In the genomic region with DNA sequence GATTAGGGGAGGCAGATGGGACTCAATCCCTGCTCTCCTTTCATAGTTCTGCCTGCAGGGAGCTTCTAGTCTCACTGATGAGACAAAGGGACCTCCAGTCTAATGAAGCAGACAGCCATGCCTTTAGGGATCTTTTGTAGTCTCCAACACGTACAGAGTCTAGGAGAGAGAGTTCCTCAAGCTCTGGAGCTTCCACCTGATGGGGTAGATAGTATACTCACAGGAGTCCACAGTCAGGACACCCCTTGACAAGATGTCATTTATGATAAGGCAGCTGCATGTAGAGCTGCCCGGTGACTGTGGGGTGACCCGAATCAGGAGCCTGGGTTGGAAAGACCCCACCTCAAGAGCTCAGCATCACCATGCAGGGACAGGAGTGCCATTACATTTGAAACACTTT, we compare ENCODE assay signal across 25 cellular contexts. TPM values are rescaled to one million over a fixed set of nuclear protein-coding genes. Genes with fewer than 3 reads are reported as not detected.
DNase-seq lines count a peak whose midpoint lies in the region; ATAC-seq, FAIRE-seq and TF ChIP-seq lines count a peak whose summit lies in the region.
"Had no signal": no experiment of that assay in that cellular context is flagged by ENCODE, and none has a peak within 500 bp of the region (broad histone marks: within the 10 kb centered on the region; RNA-seq: fewer than 3 reads in every experiment).

No MANE protein-coding gene starts in this region.

- peak; percentile 50 for FAIRE-seq in bronchial epithelial cell (lab: Jason Lieb, UNC)
- FAIRE-seq: A204.1, GM12878, GM19239 had no signal

- no peaks in the 10 kb centered on the region for H4K20me1 ChIP-seq in osteoblast (ENCODE audit: insufficient read depth, low read length)

- DNase-seq in bronchial epithelial cell (ENCODE audit: low read depth) (no peak), osteoblast (ENCODE audit: insufficient read length, low spot score, missing footprints) (peak; percentile 52), HAP-1 (ENCODE audit: low spot score in 2 of 2) (no peak), NCI-H1105 (lab: John Stamatoyannopoulos, UW) (no peak)
- no peak for DNase-seq in stimulated activated naive CD4-positive, alpha-beta T cell treated with Interleukin-2 at 50 U/mL for 16 hours (lab: John Stamatoyannopoulos, UW)
- DNase-seq: ACHN; BE2C; C1 segment of cervical spinal cord; CD4-positive, CD25-positive, alpha-beta regulatory T cell; CD8-positive, alpha-beta memory T cell; COR-L47; DMS 273 treated with DMSO at 0.1 percent for 48 hours; DMS53; DND-41; EL; GM23248; HCEC 1CT; HFFc6 had no signal

- no peak for TF ChIP-seq CTCF in bronchial epithelial cell (IDR thresholded peaks at IDR 0.05; ENCODE audit: insufficient read depth, low read length, severe bottlenecking)
- no peak for TF ChIP-seq CTCF in osteoblast (IDR thresholded peaks at IDR 0.05; ENCODE audit: extremely low read depth, low read depth, low read length)

- peak overlapping the region; percentile 58 for H3K27ac ChIP-seq in ectodermal cell (ENCODE audit: insufficient read depth, low read depth, low read length, poor library complexity, severe bottlenecking)
- H3K27ac ChIP-seq in osteoblast (ENCODE audit: low read depth, low read length), result no peak overlapping the region
- H3K27ac ChIP-seq: GM23248 had no signal

- H3K4me3 ChIP-seq in bronchial epithelial cell (ENCODE audit: low read depth, low read length), result no peak overlapping the region
- no peak overlapping the region for H3K4me3 ChIP-seq in ectodermal cell (ENCODE audit: insufficient read depth, low read depth, low read length)
- H3K4me3 ChIP-seq in osteoblast (ENCODE audit: insufficient read depth, low read length), result no peak overlapping the region
- H3K4me3 ChIP-seq in HAP-1, result no peak overlapping the region
- H3K4me3 ChIP-seq: GM12878, GM23248 had no signal

- ATAC-seq in GM18517 (IDR thresholded peaks at IDR 0.05; ENCODE audit: unreplicated experiment), result no peak
- ATAC-seq: GM12878 had no signal

- no peaks in the 10 kb centered on the region for H3K9me3 ChIP-seq in ectodermal cell (ENCODE audit: control insufficient read depth, low read length)
- H3K9me3 ChIP-seq in osteoblast (ENCODE audit: low read depth, low read length), result no peaks in the 10 kb centered on the region
- H3K9me3 ChIP-seq in HAP-1, result no peaks in the 10 kb centered on the region
- H3K9me3 ChIP-seq: BE2C had no signal

- peaks cover 9% of the 10 kb centered on the region for H3K27me3 ChIP-seq in bronchial epithelial cell (ENCODE audit: control insufficient read depth, insufficient read depth, low read length)
- peaks cover 7% of the 10 kb centered on the region for H3K27me3 ChIP-seq in ectodermal cell (ENCODE audit: control insufficient read depth, insufficient read depth, low read length, poor library complexity, severe bottlenecking)
- H3K27me3 ChIP-seq in osteoblast (ENCODE audit: insufficient read depth, low read length), result no peaks in the 10 kb centered on the region
- peaks cover 53% of the 10 kb centered on the region for H3K27me3 ChIP-seq in HAP-1 (ENCODE audit: low read depth)
- H3K27me3 ChIP-seq: BE2C had no signal

- no peak overlapping the region for H2AFZ ChIP-seq in osteoblast (ENCODE audit: low read length)
- H2AFZ ChIP-seq: GM23248 had no signal

- WGBS in ectodermal cell, 2 experiments, result 83 to 84% methylated on average over 3 of the region's 3 CpGs

- no peaks in the 10 kb centered on the region for H3K79me2 ChIP-seq in osteoblast (ENCODE audit: insufficient read depth, low read length)

- no peaks in the 10 kb centered on the region for H3K36me3 ChIP-seq in bronchial epithelial cell (ENCODE audit: control insufficient read depth, insufficient read depth, low read length)
- H3K36me3 ChIP-seq in ectodermal cell (ENCODE audit: control insufficient read depth, insufficient read depth, low read length), result no peaks in the 10 kb centered on the region
- H3K36me3 ChIP-seq in osteoblast (ENCODE audit: insufficient read depth, low read length), result peaks cover 9% of the 10 kb centered on the region
- H3K36me3 ChIP-seq in HAP-1 (replicated peaks), result no peaks in the 10 kb centered on the region
- H3K36me3 ChIP-seq: BE2C had no signal

- peaks cover 42% of the 10 kb centered on the region for H3K4me1 ChIP-seq in ectodermal cell (ENCODE audit: control insufficient read depth, insufficient read depth, low read length)
- no peaks in the 10 kb centered on the region for H3K4me1 ChIP-seq in osteoblast (ENCODE audit: insufficient read depth, low read length)
- H3K4me1 ChIP-seq in HAP-1, result peaks cover 5% of the 10 kb centered on the region
- H3K4me1 ChIP-seq: BE2C had no signal

- in situ Hi-C loops in HAP-1 (cut with MboI; ENCODE audit: low sequenced_read_pairs), result no loop called here

- no peak overlapping the region for H3K4me2 ChIP-seq in osteoblast (ENCODE audit: insufficient read depth, low read length)

RNA-seq across cellular contexts. Expression of gene CNTN2, which starts 55.3 kb away (rescaled TPM):
- under 0.01 TPM in 1 of 2 replicates, not detected in the other for total RNA-seq in bronchial epithelial cell
- polyA plus RNA-seq in ectodermal cell (2013, experiment 1 of 4), result 59.0 TPM
- polyA plus RNA-seq in ectodermal cell (2013, experiment 2 of 4), result 85.7 TPM
- 47.9 TPM for polyA plus RNA-seq in ectodermal cell (2013, experiment 3 of 4)
- polyA plus RNA-seq in ectodermal cell (2013, experiment 4 of 4), result 47.2 TPM
- total RNA-seq in osteoblast, result under 0.01 TPM in 1 of 2 replicates, not detected in the other
- total RNA-seq: CD4-positive, CD25-positive, alpha-beta regulatory T cell; CD8-positive, alpha-beta memory T cell; G401; GM12878; GM23248; HFFc6; HT-29 had no signal
- polyA plus RNA-seq: CD4-positive, CD25-positive, alpha-beta regulatory T cell; CD8-positive, alpha-beta memory T cell; GM23248 had no signal
